Comparison of ENCODE assay signal across 17 cellular contexts in the genomic region with DNA sequence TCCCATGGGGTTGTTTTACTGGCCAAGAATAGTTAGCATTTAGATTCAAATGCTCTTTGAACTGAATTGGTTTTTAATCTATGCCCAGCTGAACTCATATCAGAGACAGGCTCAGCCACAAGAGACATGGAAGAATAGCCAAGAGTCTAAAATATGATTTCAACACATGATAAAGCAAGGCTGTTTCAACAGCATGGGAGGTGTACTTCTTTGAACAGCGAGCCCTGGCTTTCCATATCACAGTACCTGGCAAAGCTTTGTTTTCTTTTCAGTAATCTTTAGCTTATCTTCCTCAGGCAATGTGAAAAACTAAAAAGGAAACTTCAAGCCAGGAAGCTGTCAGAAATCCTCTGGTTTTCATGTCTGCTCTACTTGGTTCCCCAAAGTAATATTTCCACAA.
DNase-seq lines count a peak whose midpoint lies in the region; ATAC-seq and TF ChIP-seq lines count a peak whose summit lies in the region.
"Had no signal": no experiment of that assay in that cellular context is flagged by ENCODE, and none has a peak within 500 bp of the region (broad histone marks: within the 10 kb centered on the region; RNA-seq: fewer than 3 reads in every experiment).

No MANE protein-coding gene starts in this region.

- H3K9me3 ChIP-seq in vagina (no peaks in the 10 kb centered on the region), T-helper 17 cell (ENCODE audit: control insufficient read depth, low read length, poor library complexity, severe bottlenecking) (no peaks in the 10 kb centered on the region)
- H3K9me3 ChIP-seq: A549 had no signal

- no peaks in the 10 kb centered on the region for H3K36me3 ChIP-seq in vagina

- H3K4me1 Mint-ChIP-seq in T-helper 17 cell = no peaks in the 10 kb centered on the region

- intact Hi-C loops in vagina (cut with DNase I) = no loop called here

- H3K4me3 Mint-ChIP-seq in T-helper 17 cell = no peak overlapping the region
- H3K4me3 Mint-ChIP-seq: CD4-positive, alpha-beta T cell; GM23338 had no signal

- no peak overlapping the region for H3K27ac ChIP-seq in vagina
- H3K27ac ChIP-seq: A549, C4-2B, HL-60 had no signal

- H3K4me1 ChIP-seq in vagina = no peaks in the 10 kb centered on the region
- H3K4me1 ChIP-seq: A549 had no signal

- no peak for TF ChIP-seq POLR2A in vagina (IDR thresholded peaks at IDR 0.05)

- H3K4me3 ChIP-seq in fibroblast of the aortic adventitia (ENCODE audit: low read depth, low read length) (no peak overlapping the region), vagina (no peak overlapping the region)
- H3K4me3 ChIP-seq: A549, GM23338 had no signal

- H3K27ac Mint-ChIP-seq in T-helper 17 cell = no peak overlapping the region
- H3K27ac Mint-ChIP-seq: CD4-positive, alpha-beta T cell; GM23338 had no signal

- ATAC-seq in omental fat pad (ENCODE audit: low FRiP score) = peak; percentile 68
- no peak for ATAC-seq in GM18867 (IDR thresholded peaks at IDR 0.05; ENCODE audit: unreplicated experiment)
- no peak for ATAC-seq in T-helper 17 cell
- ATAC-seq: A549, GM23338 had no signal

- H3K27me3 ChIP-seq in vagina = no peaks in the 10 kb centered on the region

- no peaks in the 10 kb centered on the region for H3K36me3 Mint-ChIP-seq in T-helper 17 cell (ENCODE audit: low read depth)

- TF ChIP-seq CTCF in fibroblast of the aortic adventitia (IDR thresholded peaks at IDR 0.05; ENCODE audit: insufficient read depth, low read length) (no peak), omental fat pad (IDR thresholded peaks at IDR 0.05) (no peak), vagina (IDR thresholded peaks at IDR 0.05) (no peak)

- H3K27me3 Mint-ChIP-seq in T-helper 17 cell = no peaks in the 10 kb centered on the region
- H3K27me3 Mint-ChIP-seq: CD4-positive, alpha-beta T cell had no signal

- DNase-seq in amniotic epithelial cell (ENCODE audit: low read depth) = peak; percentile 75
- DNase-seq in fibroblast of the aortic adventitia (ENCODE audit: low read depth) = peak; percentile 35
- no peak for DNase-seq in omental fat pad (ENCODE audit: low spot score)
- DNase-seq in vagina (ENCODE audit: extremely low spot score in 2 of 2) = no peak
- DNase-seq in T-helper 17 cell = no peak
- DNase-seq: AML-193; CD4-positive, alpha-beta T cell; DMS153; DMS79; GDM1; HCEC 1CT; IMR-90 had no signal

Comparison
In these comparisons a context has a peak if more than half of its experiments do, and no peak if none do; other contexts are left out.
1. DNase-seq: peak in amniotic epithelial cell (single experiment) and fibroblast of the aortic adventitia (single experiment); none in omental fat pad (single experiment), vagina (0 of 2) and T-helper 17 cell (0 of 3).